ENCODE assay signal across 18 cellular contexts in the genomic region with DNA sequence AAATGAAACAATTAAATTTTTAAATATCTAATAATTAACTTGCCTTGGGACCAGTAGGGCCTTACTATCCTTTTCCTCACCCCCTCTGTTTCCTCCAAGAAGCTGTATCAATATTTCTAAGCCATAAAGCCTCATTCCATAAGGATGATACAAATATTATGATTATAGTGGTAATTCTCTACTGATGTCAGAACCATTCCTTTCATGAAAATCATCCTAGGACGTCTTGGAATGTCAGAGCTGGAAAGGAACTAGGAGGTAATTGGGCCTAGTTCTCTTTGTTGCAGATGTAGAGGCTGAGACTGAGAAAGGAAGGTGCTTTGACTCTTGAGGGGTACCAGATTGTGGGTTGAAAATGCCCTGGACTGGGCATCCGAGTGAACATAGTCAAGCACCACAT.
DNase-seq lines count a peak whose midpoint lies in the region; ATAC-seq, FAIRE-seq and TF ChIP-seq lines count a peak whose summit lies in the region.
"Had no signal": no experiment of that assay in that cellular context is flagged by ENCODE, and none has a peak within 500 bp of the region (broad histone marks: within the 10 kb centered on the region; RNA-seq: fewer than 3 reads in every experiment).

No MANE protein-coding gene starts in this region.

- H3K14ac ChIP-seq in H1 (ENCODE audit: insufficient read length) = no peak overlapping the region

- no peak overlapping the region for H3K4me2 ChIP-seq in H1 (ENCODE audit: insufficient read depth in 1 of 2, low read depth in 2 of 2, low read length in 2 of 2)
- H3K4me2 ChIP-seq: KMS-11 had no signal

- FAIRE-seq in H1 (lab: Jason Lieb, UNC) = no peak
- FAIRE-seq: HepG2 had no signal

- no peak overlapping the region for H3K27ac Mint-ChIP-seq in stimulated activated memory B cell treated with anti-CD40 and anti-IgM and Interleukin-4, amounts not matched to agents 10 μg/mL and 1 μg/mL and 100 μg/mL, for 72 hours

- no peak overlapping the region for H3K27ac ChIP-seq in H1 (ENCODE audit: low read depth, low read length)
- H3K27ac ChIP-seq: KMS-11, SJSA1 had no signal

- H3K4ac ChIP-seq in H1 (replicated peaks; ENCODE audit: insufficient read length, low read depth, low read length) = no peak overlapping the region

- no peak overlapping the region for H3K4me3 Mint-ChIP-seq in stimulated activated memory B cell treated with anti-CD40 and anti-IgM and Interleukin-4, amounts not matched to agents 10 μg/mL and 1 μg/mL and 100 μg/mL, for 72 hours

- no peak for TF ChIP-seq CTCF in H1 (IDR thresholded peaks at IDR 0.05; ENCODE audit: control extremely low read depth in 1 of 3, insufficient read depth in 1 of 3, low read depth in 1 of 3, low read length in 3 of 3)

- H3K4me1 ChIP-seq in adipocyte (ENCODE audit: control insufficient read depth, insufficient read depth, low read length) (peaks cover 3% of the 10 kb centered on the region), H1 (replicated peaks in 1 of 4; ENCODE audit: control insufficient read depth in 3 of 4, insufficient read depth in 4 of 4, low read length in 3 of 4) (peaks cover 0 to 3% (median 0%) of the 10 kb centered on the region in 4 experiments; a peak in 1 of 7 replicates)
- H3K4me1 ChIP-seq: SJSA1 had no signal

- no peak overlapping the region for H4K91ac ChIP-seq in H1 (replicated peaks; ENCODE audit: insufficient read length, low read length)

- H3K9me3 Mint-ChIP-seq in stimulated activated memory B cell treated with anti-CD40 and anti-IgM and Interleukin-4, amounts not matched to agents 10 μg/mL and 1 μg/mL and 100 μg/mL, for 72 hours = peaks cover 4% of the 10 kb centered on the region

- H3K79me1 ChIP-seq in H1 (ENCODE audit: low read depth, low read length) = no peaks in the 10 kb centered on the region

- H3K9ac ChIP-seq in adipocyte (ENCODE audit: low read length) = no peak overlapping the region
- no peak overlapping the region for H3K9ac ChIP-seq in H1 (replicated peaks in 1 of 4; ENCODE audit: extremely low read depth in 1 of 4, low read depth in 3 of 4, low read length in 3 of 4)
- H3K9ac ChIP-seq: KMS-11 had no signal

- no peak overlapping the region for H3K4me3 ChIP-seq in adipocyte (ENCODE audit: low read length)
- H3K4me3 ChIP-seq in H1 (ENCODE audit: extremely low read depth in 1 of 4, insufficient read depth in 2 of 4, low read depth in 3 of 4, low read length in 4 of 4) = no peak overlapping the region
- H3K4me3 ChIP-seq: SJSA1 had no signal

- no peaks in the 10 kb centered on the region for H3K36me3 ChIP-seq in adipocyte (ENCODE audit: control insufficient read depth, insufficient read depth, low read length, severe bottlenecking)
- no peaks in the 10 kb centered on the region for H3K36me3 ChIP-seq in H1 (ENCODE audit: control insufficient read depth in 2 of 4, insufficient read depth in 4 of 4, low read length in 3 of 4)
- H3K36me3 ChIP-seq: SJSA1 had no signal

- 87% methylated on average over 2 of the region's 2 CpGs; no CpG with 5 or more reads in 1 of the 2 experiments for WGBS in H1 (ENCODE audit: extremely low coverage in 1 of 2, insufficient coverage in 1 of 2, insufficient read length in 1 of 2, insufficient replicate concordance in 2 of 2, low coverage in 1 of 2, low lambda C conversion rate in 2 of 2, missing lambda C conversion rate in 1 of 2), 2 experiments

- DNase-seq in EL (peak; percentile 28), adipocyte (ENCODE audit: low read depth) (peak; percentile 45), H1 (ENCODE audit: low read depth in 1 of 2, low spot score in 2 of 2) (no peak), stromal cell of bone marrow (ENCODE audit: low read depth) (peak; percentile 22), NCI-H774 (lab: John Stamatoyannopoulos, UW) (no peak), HT-29 (ENCODE audit: low spot score) (no peak)
- DNase-seq: C1 segment of cervical spinal cord, DMS79 treated with DMSO at 0.1 percent for 48 hours, GDM1, NCI-H1048, NCI-H146, NCI-H2081, NCI-H748 treated with DMSO at 0.1 percent for 48 hours, PC-3 had no signal

- no peak overlapping the region for H2AFZ ChIP-seq in H1 (ENCODE audit: low read length)

- POLR2A ChIA-PET in H1 (lab: Charles Lee; ENCODE audit: partially characterized antibody) = no interaction called here

- H4K5ac ChIP-seq in H1 (ENCODE audit: insufficient read length, low read depth, low read length) = no peak overlapping the region

- H3K23me2 ChIP-seq in H1 (ENCODE audit: low read depth, low read length) = no peaks in the 10 kb centered on the region; the same call in 1 of the 2 replicates

- no peak for TF ChIP-seq RAD21 in H1 (IDR thresholded peaks at IDR 0.05 in 1 of 2, conservative IDR thresholded peaks at IDR 0.05 in 1 of 2; ENCODE audit: low read depth in 2 of 2, low read length in 2 of 2)

- no peak for ATAC-seq in stimulated activated memory B cell treated with anti-CD40 and anti-IgM and Interleukin-4, amounts not matched to agents 10 μg/mL and 1 μg/mL and 100 μg/mL, for 72 hours
- ATAC-seq: HepG2, PC-3 had no signal

- no peak overlapping the region for H2BK5ac ChIP-seq in H1 (ENCODE audit: low read depth, low read length)

- no peak overlapping the region for H3K23ac ChIP-seq in H1 (ENCODE audit: insufficient read length)

- TF ChIP-seq POLR2A in H1 (IDR thresholded peaks at IDR 0.05; ENCODE audit: control extremely low read depth in 1 of 2, low read depth in 2 of 2, low read length in 2 of 2) = no peak

- H3K4me1 Mint-ChIP-seq in stimulated activated memory B cell treated with anti-CD40 and anti-IgM and Interleukin-4, amounts not matched to agents 10 μg/mL and 1 μg/mL and 100 μg/mL, for 72 hours = no peaks in the 10 kb centered on the region

- peak overlapping the region; percentile 45; the same call in 1 of the 2 replicates for H2BK12ac ChIP-seq in H1 (ENCODE audit: low read depth, low read length)

- CTCF ChIA-PET in H1 (lab: Charles Lee; ENCODE audit: partially characterized antibody) = interaction anchor here (0.6 to 1.3 kb wide), 4 partner anchors 44 to 500 kb away, joined by 3 read pairs; no protein-coding TSS in a partner anchor

- H4K20me1 ChIP-seq in H1 (replicated peaks in 1 of 2; ENCODE audit: control insufficient read depth in 1 of 2, insufficient read depth in 2 of 2, low read length in 2 of 2) = no peaks in the 10 kb centered on the region

- no peaks in the 10 kb centered on the region for H3K9me3 ChIP-seq in adipocyte (ENCODE audit: control insufficient read depth, low read length)
- H3K9me3 ChIP-seq in H1 (ENCODE audit: insufficient read depth in 2 of 2, low read depth in 1 of 2, low read length in 1 of 2) = no peaks in the 10 kb centered on the region
- H3K9me3 ChIP-seq: SJSA1 had no signal

- H3K36me3 Mint-ChIP-seq in stimulated activated memory B cell treated with anti-CD40 and anti-IgM and Interleukin-4, amounts not matched to agents 10 μg/mL and 1 μg/mL and 100 μg/mL, for 72 hours = no peaks in the 10 kb centered on the region

- no peaks in the 10 kb centered on the region for H3K27me3 Mint-ChIP-seq in stimulated activated memory B cell treated with anti-CD40 and anti-IgM and Interleukin-4, amounts not matched to agents 10 μg/mL and 1 μg/mL and 100 μg/mL, for 72 hours

- H4K8ac ChIP-seq in H1 (ENCODE audit: extremely low read depth, insufficient read depth, low read length) = no peak overlapping the region

- no peak overlapping the region for H2BK20ac ChIP-seq in H1 (ENCODE audit: low read length)

- no peak overlapping the region for H3K18ac ChIP-seq in H1 (ENCODE audit: extremely low read depth, low read length)

- H2AK5ac ChIP-seq in H1 (ENCODE audit: low read depth, low read length) = no peak overlapping the region

- H3K56ac ChIP-seq in H1 (replicated peaks; ENCODE audit: insufficient read length, low read depth, low read length) = no peak overlapping the region

- H2BK120ac ChIP-seq in H1 (replicated peaks; ENCODE audit: low read depth, low read length) = no peak overlapping the region

- H2BK15ac ChIP-seq in H1 (ENCODE audit: low read length) = no peak overlapping the region

- TF ChIP-seq EP300 in H1 (IDR thresholded peaks at IDR 0.05; ENCODE audit: borderline replicate concordance in 1 of 2, low read depth in 2 of 2, low read length in 2 of 2) = no peak

- H3K79me2 ChIP-seq in H1 (ENCODE audit: control insufficient read depth in 1 of 2, insufficient read depth in 2 of 2, low read length in 2 of 2) = no peaks in the 10 kb centered on the region

- no peaks in the 10 kb centered on the region for H3K27me3 ChIP-seq in adipocyte (replicated peaks; ENCODE audit: control insufficient read depth, insufficient read depth, low read length)
- no peaks in the 10 kb centered on the region for H3K27me3 ChIP-seq in H1 (replicated peaks in 1 of 4; ENCODE audit: control insufficient read depth in 3 of 4, extremely low read depth in 1 of 4, insufficient read depth in 3 of 4, low read length in 3 of 4)
- H3K27me3 ChIP-seq: SJSA1 had no signal

TF ChIP-seq in H1, 55 proteins besides CTCF, POLR2A, EP300 and RAD21 (continues in another document):
- TF ChIP-seq YY1 (IDR thresholded peaks at IDR 0.05; ENCODE audit: low read depth, low read length) (no peak), EGR1 (IDR thresholded peaks at IDR 0.05; ENCODE audit: borderline replicate concordance, low read depth, low read length) (no peak), KDM1A (IDR thresholded peaks at IDR 0.05; ENCODE audit: borderline replicate concordance, low read length) (no peak), CHD2 (IDR thresholded peaks at IDR 0.05; ENCODE audit: low read length) (no peak), PHF8 (conservative IDR thresholded peaks at IDR 0.05; ENCODE audit: low read depth, low read length) (no peak), CTBP2 (IDR thresholded peaks at IDR 0.05; ENCODE audit: borderline replicate concordance, insufficient read depth, insufficient read length, low read length) (no peak), BRCA1 (IDR thresholded peaks at IDR 0.05; ENCODE audit: low read depth, low read length) (no peak), RBBP5 (IDR thresholded peaks at IDR 0.05; ENCODE audit: borderline replicate concordance, low read depth, low read length) (no peak), CBX5 (IDR thresholded peaks at IDR 0.05; ENCODE audit: low read depth, low read length) (no peak), TEAD4 (IDR thresholded peaks at IDR 0.05; ENCODE audit: low read depth, low read length) (no peak), USF2 (IDR thresholded peaks at IDR 0.05; ENCODE audit: low read length) (no peak)
- TF ChIP-seq, protein P1, sequence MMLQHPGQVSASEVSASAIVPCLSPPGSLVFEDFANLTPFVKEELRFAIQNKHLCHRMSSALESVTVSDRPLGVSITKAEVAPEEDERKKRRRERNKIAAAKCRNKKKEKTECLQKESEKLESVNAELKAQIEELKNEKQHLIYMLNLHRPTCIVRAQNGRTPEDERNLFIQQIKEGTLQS (IDR thresholded peaks at IDR 0.05; ENCODE audit: insufficient read depth, low read depth, low read length) = no peak

Comparison
In these comparisons a context has a peak if more than half of its experiments do, and no peak if none do; other contexts are left out.
1. DNase-seq: peak in EL (single experiment), adipocyte (single experiment) and stromal cell of bone marrow (single experiment); none in H1 (0 of 2), NCI-H774 (single experiment) and HT-29 (single experiment).